In genomic region chr2:201260302-201260800, GRCh38 we compare ENCODE assay signal across 8 cellular contexts. TPM values are rescaled to one million over a fixed set of nuclear protein-coding genes. Genes with fewer than 3 reads are reported as not detected.
DNase-seq lines count a peak whose midpoint lies in the region; ATAC-seq and TF ChIP-seq lines count a peak whose summit lies in the region.

CASP8 (plus strand) TSS chr2:201260536; CDS start chr2:201266487, 5,951 bp downstream.

- peak; percentile 59 for DNase-seq in Ammon's horn (ENCODE audit: low spot score)
- DNase-seq in H7: no peak
- no peak for DNase-seq in RWPE2 (ENCODE audit: low spot score)
- DNase-seq in activated effector memory CD4-positive, alpha-beta T cell treated with Interleukin-2 at 50 U/mL for 16 hours: peak; percentile 67
- peak; percentile 29 for DNase-seq in left cardiac atrium
- peak; percentile 64 for DNase-seq in stimulated activated CD4-positive, alpha-beta T cell treated with anti-CD3 and anti-CD28 coated beads, Interleukin-15, amount 100 ng/mL, for 24 hours
- DNase-seq in NCI-H2081 (lab: John Stamatoyannopoulos, UW): no peak
- DNase-seq in NCI-H2171 (lab: John Stamatoyannopoulos, UW): no peak

- ATAC-seq in RWPE2 (ENCODE audit: low read depth) (peak; percentile 25; the same call in 1 of the 3 replicates), left cardiac atrium (peak in 1 of 2 donors; percentile 34)

- H3K36me3 ChIP-seq in H7 (replicated peaks; ENCODE audit: control insufficient read depth, insufficient read depth, low read length) (no peaks in the 10 kb centered on the region), RWPE2 (ENCODE audit: low read depth) (no peaks in the 10 kb centered on the region; the same call in 1 of the 2 replicates)

- no peaks in the 10 kb centered on the region for H3K9me3 ChIP-seq in RWPE2 (ENCODE audit: severe bottlenecking)

- intact Hi-C loops in left cardiac atrium (cut with DNase I): no loop called here

- H3K27me3 ChIP-seq in H7 (ENCODE audit: control insufficient read depth, insufficient read depth, low read length) (no peaks in the 10 kb centered on the region), RWPE2 (ENCODE audit: insufficient read depth, poor library complexity, severe bottlenecking) (no peaks in the 10 kb centered on the region)

- H3K27ac ChIP-seq in RWPE2 (ENCODE audit: poor library complexity, severe bottlenecking): peak within 1 kb of the TSS; percentile 95

- no peak within 1 kb of the TSS for H3K4me3 ChIP-seq in H7 (ENCODE audit: insufficient read depth, low read depth, low read length)
- H3K4me3 ChIP-seq in RWPE2 (ENCODE audit: severe bottlenecking): no peak within 1 kb of the TSS

- no peak for TF ChIP-seq CTCF in RWPE2 (IDR thresholded peaks at IDR 0.05; ENCODE audit: poor library complexity, severe bottlenecking)

- H3K4me1 ChIP-seq in RWPE2 (ENCODE audit: insufficient read depth, poor library complexity, severe bottlenecking): peaks cover 31% of the 10 kb centered on the region

RNA-seq across cellular contexts. Expression of gene CASP8, which starts in this region (rescaled TPM):
- 16.1 and 16.9 TPM in 2 replicates for total RNA-seq in H7 (2014; rRNA removed; shearing (Covaris generic))
- 1 to 10 TPM; 5.4 to 7.4 TPM for total RNA-seq in left cardiac atrium

Comparison
In these comparisons a context has a peak if more than half of its experiments do, and no peak if none do; other contexts are left out.
1. DNase-seq: peak in Ammon's horn (single experiment), activated effector memory CD4-positive, alpha-beta T cell treated with Interleukin-2 at 50 U/mL for 16 hours (single experiment), left cardiac atrium (single experiment) and stimulated activated CD4-positive, alpha-beta T cell treated with anti-CD3 and anti-CD28 coated beads, Interleukin-15, amount 100 ng/mL, for 24 hours (single experiment); none in H7 (single experiment), RWPE2 (single experiment), NCI-H2081 (0 of 2) and NCI-H2171 (single experiment).